ENCODE assay signal across 1 cellular context in genomic region chr5:142097681-142098080, GRCh38.
TF ChIP-seq lines count a peak whose summit lies in the region.

No MANE protein-coding gene starts in this region.

TF ChIP-seq in H1, 55 proteins besides CTCF, POLR2A, EP300 and RAD21 (continued from another document):
- no peak for TF ChIP-seq ATF2 (IDR thresholded peaks at IDR 0.05; ENCODE audit: low read length)
- no peak for TF ChIP-seq CBX8 (IDR thresholded peaks at IDR 0.05; ENCODE audit: borderline replicate concordance, low read depth, low read length)
